In the genomic region with DNA sequence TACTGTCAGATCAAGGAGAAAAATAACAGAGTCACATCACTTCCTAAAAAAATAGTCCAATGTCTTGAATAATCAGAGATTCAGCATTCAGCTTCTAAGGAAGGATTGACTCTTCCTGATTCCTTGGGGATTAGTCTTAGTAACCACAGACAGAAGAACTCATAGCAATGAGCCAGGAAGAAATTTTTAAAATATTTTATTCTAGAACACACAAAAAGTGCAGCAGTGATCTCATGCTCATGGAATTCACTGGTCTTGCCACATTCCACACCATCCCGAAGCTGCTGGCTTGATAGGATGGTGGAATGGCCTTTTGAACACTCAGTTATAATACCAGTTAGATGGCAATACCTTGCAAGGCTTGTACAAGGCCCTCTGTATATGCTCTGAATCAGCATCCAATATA, we compare ENCODE assay signal across 9 cellular contexts. TPM values are rescaled to one million over a fixed set of nuclear protein-coding genes. Genes with fewer than 3 reads are reported as not detected.
DNase-seq lines count a peak whose midpoint lies in the region; ATAC-seq and TF ChIP-seq lines count a peak whose summit lies in the region.
"Had no signal": no experiment of that assay in that cellular context is flagged by ENCODE, and none has a peak within 500 bp of the region (broad histone marks: within the 10 kb centered on the region; RNA-seq: fewer than 3 reads in every experiment).

No MANE protein-coding gene starts in this region.

- no peak for TF ChIP-seq POLR2A in IMR-90 (IDR thresholded peaks at IDR 0.05; ENCODE audit: low read depth, low read length)

- H3K79me1 ChIP-seq in IMR-90 (ENCODE audit: low read depth in 1 of 2, low read length in 2 of 2) (no peaks in the 10 kb centered on the region), mesendoderm (ENCODE audit: low read length) (no peaks in the 10 kb centered on the region)

- H2BK5ac ChIP-seq in IMR-90 (ENCODE audit: low read depth, low read length, poor library complexity, severe bottlenecking) = peak overlapping the region; percentile 99
- H2BK5ac ChIP-seq in mesendoderm (ENCODE audit: low read length) = no peak overlapping the region

- peak overlapping the region; percentile 77 for H2AK9ac ChIP-seq in IMR-90 (replicated peaks; ENCODE audit: low read depth, low read length, poor library complexity)

- H3K4me2 ChIP-seq in IMR-90 (ENCODE audit: low read depth, low read length) = peak overlapping the region; percentile 24; the same call in 1 of the 2 replicates
- H3K4me2 ChIP-seq in mesendoderm (ENCODE audit: low read length) = no peak overlapping the region

- peak overlapping the region; percentile 99 for H3K14ac ChIP-seq in IMR-90 (replicated peaks; ENCODE audit: low read depth, low read length)

- no peaks in the 10 kb centered on the region for H3K27me3 ChIP-seq in IMR-90 (ENCODE audit: control insufficient read depth, insufficient read depth, low read length)
- H3K27me3 ChIP-seq in mesendoderm (ENCODE audit: insufficient read depth, low read length, poor library complexity) = no peaks in the 10 kb centered on the region
- no peaks in the 10 kb centered on the region for H3K27me3 ChIP-seq in BE2C
- H3K27me3 ChIP-seq: ascending aorta had no signal

- no peaks in the 10 kb centered on the region; the same call in 1 of the 2 replicates for H3K9me1 ChIP-seq in IMR-90 (ENCODE audit: insufficient read depth, low read length)

- H3K56ac ChIP-seq in IMR-90 (ENCODE audit: extremely low read depth, insufficient read depth, low read length) = peak overlapping the region; percentile 94
- no peak overlapping the region for H3K56ac ChIP-seq in mesendoderm (ENCODE audit: low read length)

- no peaks in the 10 kb centered on the region for H3K79me2 ChIP-seq in mesendoderm (ENCODE audit: control insufficient read depth, insufficient read depth, low read length)

- ATAC-seq in IMR-90 (ENCODE audit: low read depth) = peak; percentile 95

- H3K4ac ChIP-seq in IMR-90 (ENCODE audit: low read depth, low read length) (peak overlapping the region; percentile 99), mesendoderm (ENCODE audit: low read depth, low read length) (no peak overlapping the region)

- H3K4me1 ChIP-seq in IMR-90 (ENCODE audit: control insufficient read depth, insufficient read depth, low read length) (peaks cover 9% of the 10 kb centered on the region), mesendoderm (ENCODE audit: control insufficient read depth, low read depth, low read length) (peaks cover 4% of the 10 kb centered on the region), BE2C (peaks cover 22% of the 10 kb centered on the region)

- H3K9ac ChIP-seq in IMR-90 (ENCODE audit: low read depth, low read length) = peak overlapping the region; percentile 16; the same call in 1 of the 2 replicates
- no peak overlapping the region for H3K9ac ChIP-seq in mesendoderm (ENCODE audit: low read length)

- H3K36me3 ChIP-seq in IMR-90 (ENCODE audit: control insufficient read depth, insufficient read depth, low read length) (no peaks in the 10 kb centered on the region), mesendoderm (ENCODE audit: control insufficient read depth, insufficient read depth, low read length) (no peaks in the 10 kb centered on the region), BE2C (no peaks in the 10 kb centered on the region; the same call in 1 of the 2 replicates)
- H3K36me3 ChIP-seq: ascending aorta had no signal

- H4K91ac ChIP-seq in IMR-90 (ENCODE audit: insufficient read depth, low read depth, low read length) = peak overlapping the region; percentile 97

- peak overlapping the region; percentile 84 to 99 for H4K8ac ChIP-seq in IMR-90 (ENCODE audit: low read depth in 2 of 2, low read length in 2 of 2)
- no peak overlapping the region for H4K8ac ChIP-seq in mesendoderm (ENCODE audit: low read depth, low read length)

- H3K27ac ChIP-seq in IMR-90 (ENCODE audit: insufficient read depth, low read length) = peak overlapping the region; percentile 96
- no peak overlapping the region for H3K27ac ChIP-seq in mesendoderm (ENCODE audit: low read depth, low read length)
- H3K27ac ChIP-seq: ascending aorta had no signal

- H4K20me1 ChIP-seq in IMR-90 (ENCODE audit: insufficient read depth, low read length) = no peaks in the 10 kb centered on the region

- TF ChIP-seq CTCF in AG04449 (IDR thresholded peaks at IDR 0.05; ENCODE audit: insufficient read depth, low read length, missing control alignments) = no peak
- TF ChIP-seq CTCF in IMR-90 (conservative IDR thresholded peaks at IDR 0.05; ENCODE audit: low read depth, low read length) = no peak
- TF ChIP-seq CTCF in BE2C (IDR thresholded peaks at IDR 0.05; ENCODE audit: low read depth, low read length) = no peak

- H3K4me3 ChIP-seq in AG04449 (ENCODE audit: low read depth, low read length) = no peak overlapping the region
- no peak overlapping the region for H3K4me3 ChIP-seq in IMR-90 (ENCODE audit: insufficient read depth, low read depth, low read length)
- no peak overlapping the region for H3K4me3 ChIP-seq in mesendoderm (ENCODE audit: low read length)
- H3K4me3 ChIP-seq in BE2C (ENCODE audit: low read depth, low read length) = no peak overlapping the region
- H3K4me3 ChIP-seq: ascending aorta had no signal

- H2BK15ac ChIP-seq in IMR-90 (ENCODE audit: low read depth, low read length) (peak overlapping the region; percentile 95), mesendoderm (replicated peaks; ENCODE audit: low read depth) (no peak overlapping the region)

- peak overlapping the region; percentile 89 for H2AFZ ChIP-seq in IMR-90 (replicated peaks; ENCODE audit: low read length, poor library complexity)

- BruUV-seq in IMR-90 (replicated peaks; lab: Mats Ljungman, UMichigan) = no TSS peak

- H4K5ac ChIP-seq in IMR-90 (ENCODE audit: low read depth, low read length) = peak overlapping the region; percentile 74
- no peak overlapping the region for H4K5ac ChIP-seq in mesendoderm (ENCODE audit: low read length)

- no CpG with 5 or more reads among the region's 1 CpG for WGBS in IMR-90 (ENCODE audit: extremely low coverage in 2 of 2, insufficient read length in 1 of 2), 2 experiments
- WGBS in mesendoderm (ENCODE audit: extremely low coverage, insufficient coverage, low lambda C conversion rate) = no CpG with 5 or more reads among the region's 1 CpG

- dilution Hi-C loops in IMR-90 (cut with HindIII; ENCODE audit: low sequenced_read_pairs, unreplicated experiment) = no loop called here

- H2AK5ac ChIP-seq in IMR-90 (ENCODE audit: low read depth, low read length) = peak overlapping the region; percentile 99
- no peak overlapping the region for H2AK5ac ChIP-seq in mesendoderm (ENCODE audit: low read length)

- peak overlapping the region; percentile 100 for H2BK20ac ChIP-seq in IMR-90 (ENCODE audit: low read depth, low read length)

- CTCF ChIA-PET in AG04449 (lab: Yijun Ruan, JAX) (interaction anchor here (0.6 kb wide), 1 partner anchor 158 kb away, joined by 3 read pairs; no protein-coding TSS in a partner anchor), IMR-90 (lab: Yijun Ruan, JAX) (interaction anchor here (0.8 kb wide), 1 partner anchor 46 kb away, joined by 3 read pairs; no protein-coding TSS in a partner anchor)

- peak overlapping the region; percentile 99 for H3K23ac ChIP-seq in IMR-90 (ENCODE audit: low read depth, low read length)
- no peak overlapping the region for H3K23ac ChIP-seq in mesendoderm (ENCODE audit: low read length)

- H2BK120ac ChIP-seq in IMR-90 (ENCODE audit: low read depth, low read length) (peak overlapping the region; percentile 100), mesendoderm (ENCODE audit: low read depth, low read length) (no peak overlapping the region)

- in situ Hi-C loops in IMR-90 (cut with MboI; ENCODE audit: low sequenced_read_pairs) = no loop called here

- H3K9me3 ChIP-seq in IMR-90 (ENCODE audit: control insufficient read depth, insufficient read depth, low read length) = peaks cover 3% of the 10 kb centered on the region; the same call in 1 of the 2 replicates
- H3K9me3 ChIP-seq in BE2C = no peaks in the 10 kb centered on the region
- H3K9me3 ChIP-seq: ascending aorta had no signal

- POLR2A ChIA-PET in AG04449 (lab: Yijun Ruan, JAX) (interaction anchor here (0.6 to 0.8 kb wide), 3 partner anchors 42 to 460 kb away, joined by 3 read pairs; no protein-coding TSS in a partner anchor), IMR-90 (lab: Charles Lee; ENCODE audit: unreplicated experiment) (no interaction called here)

- intact Hi-C loops in IMR-90 (cut with micrococcal nuclease) = no loop called here

- 0 out of 2 replicates have a peak, but pooled peaks have one; percentile 2 for TF ChIP-seq RAD21 in IMR-90 (IDR thresholded peaks at IDR 0.05; ENCODE audit: low read length)

- peak overlapping the region; percentile 90 for H3K18ac ChIP-seq in IMR-90 (ENCODE audit: low read depth, low read length)
- no peak overlapping the region for H3K18ac ChIP-seq in mesendoderm (ENCODE audit: low read length)

- peak; percentile 96 for DNase-seq in AG04449 (ENCODE audit: low read depth, low spot score)
- peak; percentile 96 for DNase-seq in IMR-90
- peak; percentile 95 for DNase-seq in dedifferentiated amniotic fluid mesenchymal stem cell (ENCODE audit: extremely low spot score)
- peak; percentile 93 for DNase-seq in mesendoderm
- no peak for DNase-seq in DMS153 treated with DMSO at 0.1 percent for 48 hours (lab: John Stamatoyannopoulos, UW; ENCODE audit: unreplicated experiment)
- no peak for DNase-seq in SHP77 (lab: John Stamatoyannopoulos, UW)
- DNase-seq in BE2C = no peak
- no peak for DNase-seq in NCI-H1436 treated with DMSO at 0.1 percent for 48 hours (lab: John Stamatoyannopoulos, UW)

TF ChIP-seq in IMR-90, 13 proteins besides CTCF, POLR2A, EP300 and RAD21 (continues in another document):
- TF ChIP-seq, protein P1, sequence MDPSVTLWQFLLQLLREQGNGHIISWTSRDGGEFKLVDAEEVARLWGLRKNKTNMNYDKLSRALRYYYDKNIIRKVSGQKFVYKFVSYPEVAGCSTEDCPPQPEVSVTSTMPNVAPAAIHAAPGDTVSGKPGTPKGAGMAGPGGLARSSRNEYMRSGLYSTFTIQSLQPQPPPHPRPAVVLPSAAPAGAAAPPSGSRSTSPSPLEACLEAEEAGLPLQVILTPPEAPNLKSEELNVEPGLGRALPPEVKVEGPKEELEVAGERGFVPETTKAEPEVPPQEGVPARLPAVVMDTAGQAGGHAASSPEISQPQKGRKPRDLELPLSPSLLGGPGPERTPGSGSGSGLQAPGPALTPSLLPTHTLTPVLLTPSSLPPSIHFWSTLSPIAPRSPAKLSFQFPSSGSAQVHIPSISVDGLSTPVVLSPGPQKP (IDR thresholded peaks at IDR 0.05; ENCODE audit: borderline replicate concordance, low read depth, low read length) = no peak
- TF ChIP-seq BHLHE40 (IDR thresholded peaks at IDR 0.05; ENCODE audit: low read depth, low read length) = no peak
- TF ChIP-seq SMC3 (IDR thresholded peaks at IDR 0.05; ENCODE audit: low read depth, low read length) = no peak
- TF ChIP-seq MXI1 (IDR thresholded peaks at IDR 0.05; ENCODE audit: borderline replicate concordance, low read depth, low read length) = no peak

RNA-seq across cellular contexts. Expression of a gene that starts 43.0 kb away (rescaled TPM):
- 3.0 and 4.2 TPM in 2 replicates for total RNA-seq in IMR-90 (2012; rRNA removed)
- 23.6 and 26.7 TPM in 2 replicates for polyA plus RNA-seq in IMR-90 (2012; rRNA removed)
- polyA plus RNA-seq in IMR-90 (2012; cell fraction: cytosol; rRNA removed) = 6.6 and 9.1 TPM in 2 replicates
- 12.3 and 46.3 TPM in 2 replicates for polyA plus RNA-seq in IMR-90 (2012; cell fraction: nucleus; rRNA removed; ENCODE audit: low replicate concordance)
- 0.17 TPM for polyA plus RNA-seq in mesendoderm (2013, experiment 1 of 2)
- polyA plus RNA-seq in mesendoderm (2013, experiment 2 of 2) = 0.11 TPM
- polyA plus RNA-seq in BE2C (2012; ENCODE audit: insufficient read depth, insufficient read length, low read depth) = 0.77 TPM

Comparison
In these comparisons a context has a peak if more than half of its experiments do, and no peak if none do; other contexts are left out.
1. DNase-seq: peak in AG04449 (single experiment), IMR-90 (single experiment), dedifferentiated amniotic fluid mesenchymal stem cell (single experiment) and mesendoderm (single experiment); none in DMS153 treated with DMSO at 0.1 percent for 48 hours (single experiment), SHP77 (0 of 2), BE2C (single experiment) and NCI-H1436 treated with DMSO at 0.1 percent for 48 hours (single experiment).